ENCODE assay signal across 12 cellular contexts in genomic region chr7:92503767-92504166, GRCh38. TPM values are rescaled to one million over a fixed set of nuclear protein-coding genes. Genes with fewer than 3 reads are reported as not detected.
"Had no signal": no experiment of that assay in that cellular context is flagged by ENCODE, and none has a peak within 500 bp of the region (broad histone marks: within the 10 kb centered on the region; RNA-seq: fewer than 3 reads in every experiment).

No MANE protein-coding gene starts in this region.

- H3K9me3 ChIP-seq: HAP-1 had no signal

- H3K4me3 Mint-ChIP-seq: HFFc6 had no signal

- H3K4me3 ChIP-seq: GM23248, HAP-1, K562 had no signal

- H3K27ac Mint-ChIP-seq: HFFc6 had no signal

- H3K4me1 ChIP-seq: HAP-1 had no signal

- H3K9me3 Mint-ChIP-seq: HFFc6 had no signal

- FAIRE-seq: HTR-8/SVneo, K562 had no signal

- DNase-seq: GM23248, GOT3, H7, HFFc6, IMR-90, KG1 had no signal

- H2AFZ ChIP-seq: GM23248 had no signal

- ATAC-seq: HCT116, K562 had no signal

- H3K27ac ChIP-seq: GM23248, HL-60 had no signal

- H3K9ac ChIP-seq: GM23248 had no signal

RNA-seq across cellular contexts. Expression of gene ERVW-1, which starts 26.0 kb away (rescaled TPM):
- total RNA-seq: GM23248, H4, HFFc6, IMR-90, K562 had no signal
- polyA plus RNA-seq: GM23248, IMR-90, K562 had no signal
